ENCODE assay signal across 1 cellular context in the genomic region with DNA sequence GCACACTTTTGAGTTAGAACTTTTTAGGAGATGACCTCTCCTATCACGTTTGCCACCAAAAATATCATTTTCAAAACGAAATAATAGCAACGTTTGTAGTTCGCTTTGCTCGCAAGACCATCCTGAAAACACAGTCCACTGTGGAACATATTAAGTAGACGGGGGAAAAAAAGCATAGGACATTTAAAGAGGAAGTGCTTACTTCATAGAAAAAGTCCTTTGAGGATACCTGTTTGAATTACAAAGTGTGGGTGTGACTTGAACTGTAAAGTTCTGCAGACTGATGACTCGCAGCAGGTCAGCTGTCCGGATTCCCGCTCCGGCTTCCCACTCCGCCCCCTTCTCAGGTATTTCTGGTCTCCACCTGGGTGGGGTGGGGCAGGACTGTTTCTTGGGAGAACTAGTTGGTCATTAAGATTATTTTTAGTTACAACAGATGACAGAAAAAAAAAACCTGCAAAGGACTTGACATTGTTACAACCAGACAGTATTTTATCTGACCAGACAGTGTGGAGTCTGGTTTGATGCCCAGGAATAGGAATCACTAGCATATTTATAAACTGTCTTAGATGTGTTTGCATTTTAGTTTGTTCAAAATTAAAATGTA.
TF ChIP-seq lines count a peak whose summit lies in the region.

No MANE protein-coding gene starts in this region.

TF ChIP-seq in GM23338, 12 proteins besides CTCF, POLR2A, EP300 and RAD21 (continued from another document):
- TF ChIP-seq, protein P1, sequence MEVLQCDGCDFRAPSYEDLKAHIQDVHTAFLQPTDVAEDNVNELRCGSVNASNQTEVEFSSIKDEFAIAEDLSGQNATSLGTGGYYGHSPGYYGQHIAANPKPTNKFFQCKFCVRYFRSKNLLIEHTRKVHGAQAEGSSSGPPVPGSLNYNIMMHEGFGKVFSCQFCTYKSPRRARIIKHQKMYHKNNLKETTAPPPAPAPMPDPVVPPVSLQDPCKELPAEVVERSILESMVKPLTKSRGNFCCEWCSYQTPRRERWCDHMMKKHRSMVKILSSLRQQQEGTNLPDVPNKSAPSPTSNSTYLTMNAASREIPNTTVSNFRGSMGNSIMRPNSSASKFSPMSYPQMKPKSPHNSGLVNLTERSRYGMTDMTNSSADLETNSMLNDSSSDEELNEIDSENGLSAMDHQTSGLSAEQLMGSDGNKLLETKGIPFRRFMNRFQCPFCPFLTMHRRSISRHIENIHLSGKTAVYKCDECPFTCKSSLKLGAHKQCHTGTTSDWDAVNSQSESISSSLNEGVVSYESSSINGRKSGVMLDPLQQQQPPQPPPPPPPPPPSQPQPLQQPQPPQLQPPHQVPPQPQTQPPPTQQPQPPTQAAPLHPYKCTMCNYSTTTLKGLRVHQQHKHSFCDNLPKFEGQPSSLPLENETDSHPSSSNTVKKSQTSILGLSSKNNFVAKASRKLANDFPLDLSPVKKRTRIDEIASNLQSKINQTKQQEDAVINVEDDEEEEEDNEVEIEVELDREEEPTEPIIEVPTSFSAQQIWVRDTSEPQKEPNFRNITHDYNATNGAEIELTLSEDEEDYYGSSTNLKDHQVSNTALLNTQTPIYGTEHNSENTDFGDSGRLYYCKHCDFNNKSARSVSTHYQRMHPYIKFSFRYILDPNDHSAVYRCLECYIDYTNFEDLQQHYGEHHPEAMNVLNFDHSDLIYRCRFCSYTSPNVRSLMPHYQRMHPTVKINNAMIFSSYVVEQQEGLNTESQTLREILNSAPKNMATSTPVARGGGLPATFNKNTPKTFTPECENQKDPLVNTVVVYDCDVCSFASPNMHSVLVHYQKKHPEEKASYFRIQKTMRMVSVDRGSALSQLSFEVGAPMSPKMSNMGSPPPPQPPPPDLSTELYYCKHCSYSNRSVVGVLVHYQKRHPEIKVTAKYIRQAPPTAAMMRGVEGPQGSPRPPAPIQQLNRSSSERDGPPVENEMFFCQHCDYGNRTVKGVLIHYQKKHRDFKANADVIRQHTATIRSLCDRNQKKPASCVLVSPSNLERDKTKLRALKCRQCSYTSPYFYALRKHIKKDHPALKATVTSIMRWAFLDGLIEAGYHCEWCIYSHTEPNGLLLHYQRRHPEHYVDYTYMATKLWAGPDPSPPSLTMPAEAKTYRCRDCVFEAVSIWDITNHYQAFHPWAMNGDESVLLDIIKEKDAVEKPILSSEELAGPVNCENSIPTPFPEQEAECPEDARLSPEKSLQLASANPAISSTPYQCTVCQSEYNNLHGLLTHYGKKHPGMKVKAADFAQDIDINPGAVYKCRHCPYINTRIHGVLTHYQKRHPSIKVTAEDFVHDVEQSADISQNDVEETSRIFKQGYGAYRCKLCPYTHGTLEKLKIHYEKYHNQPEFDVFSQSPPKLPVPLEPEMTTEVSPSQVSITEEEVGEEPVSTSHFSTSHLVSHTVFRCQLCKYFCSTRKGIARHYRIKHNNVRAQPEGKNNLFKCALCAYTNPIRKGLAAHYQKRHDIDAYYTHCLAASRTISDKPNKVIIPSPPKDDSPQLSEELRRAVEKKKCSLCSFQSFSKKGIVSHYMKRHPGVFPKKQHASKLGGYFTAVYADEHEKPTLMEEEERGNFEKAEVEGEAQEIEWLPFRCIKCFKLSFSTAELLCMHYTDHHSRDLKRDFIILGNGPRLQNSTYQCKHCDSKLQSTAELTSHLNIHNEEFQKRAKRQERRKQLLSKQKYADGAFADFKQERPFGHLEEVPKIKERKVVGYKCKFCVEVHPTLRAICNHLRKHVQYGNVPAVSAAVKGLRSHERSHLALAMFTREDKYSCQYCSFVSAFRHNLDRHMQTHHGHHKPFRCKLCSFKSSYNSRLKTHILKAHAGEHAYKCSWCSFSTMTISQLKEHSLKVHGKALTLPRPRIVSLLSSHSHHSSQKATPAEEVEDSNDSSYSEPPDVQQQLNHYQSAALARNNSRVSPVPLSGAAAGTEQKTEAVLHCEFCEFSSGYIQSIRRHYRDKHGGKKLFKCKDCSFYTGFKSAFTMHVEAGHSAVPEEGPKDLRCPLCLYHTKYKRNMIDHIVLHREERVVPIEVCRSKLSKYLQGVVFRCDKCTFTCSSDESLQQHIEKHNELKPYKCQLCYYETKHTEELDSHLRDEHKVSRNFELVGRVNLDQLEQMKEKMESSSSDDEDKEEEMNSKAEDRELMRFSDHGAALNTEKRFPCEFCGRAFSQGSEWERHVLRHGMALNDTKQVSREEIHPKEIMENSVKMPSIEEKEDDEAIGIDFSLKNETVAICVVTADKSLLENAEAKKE (CRISPR knock-in tag; IDR thresholded peaks at IDR 0.05): no peak
- no peak for TF ChIP-seq ETS1 (IDR thresholded peaks at IDR 0.05)
- no peak for TF ChIP-seq STAT1 (IDR thresholded peaks at IDR 0.05; ENCODE audit: unreplicated experiment)
- TF ChIP-seq EZH2phosphoT487 (IDR thresholded peaks at IDR 0.05; ENCODE audit: unreplicated experiment): no peak
- TF ChIP-seq, protein P2, sequence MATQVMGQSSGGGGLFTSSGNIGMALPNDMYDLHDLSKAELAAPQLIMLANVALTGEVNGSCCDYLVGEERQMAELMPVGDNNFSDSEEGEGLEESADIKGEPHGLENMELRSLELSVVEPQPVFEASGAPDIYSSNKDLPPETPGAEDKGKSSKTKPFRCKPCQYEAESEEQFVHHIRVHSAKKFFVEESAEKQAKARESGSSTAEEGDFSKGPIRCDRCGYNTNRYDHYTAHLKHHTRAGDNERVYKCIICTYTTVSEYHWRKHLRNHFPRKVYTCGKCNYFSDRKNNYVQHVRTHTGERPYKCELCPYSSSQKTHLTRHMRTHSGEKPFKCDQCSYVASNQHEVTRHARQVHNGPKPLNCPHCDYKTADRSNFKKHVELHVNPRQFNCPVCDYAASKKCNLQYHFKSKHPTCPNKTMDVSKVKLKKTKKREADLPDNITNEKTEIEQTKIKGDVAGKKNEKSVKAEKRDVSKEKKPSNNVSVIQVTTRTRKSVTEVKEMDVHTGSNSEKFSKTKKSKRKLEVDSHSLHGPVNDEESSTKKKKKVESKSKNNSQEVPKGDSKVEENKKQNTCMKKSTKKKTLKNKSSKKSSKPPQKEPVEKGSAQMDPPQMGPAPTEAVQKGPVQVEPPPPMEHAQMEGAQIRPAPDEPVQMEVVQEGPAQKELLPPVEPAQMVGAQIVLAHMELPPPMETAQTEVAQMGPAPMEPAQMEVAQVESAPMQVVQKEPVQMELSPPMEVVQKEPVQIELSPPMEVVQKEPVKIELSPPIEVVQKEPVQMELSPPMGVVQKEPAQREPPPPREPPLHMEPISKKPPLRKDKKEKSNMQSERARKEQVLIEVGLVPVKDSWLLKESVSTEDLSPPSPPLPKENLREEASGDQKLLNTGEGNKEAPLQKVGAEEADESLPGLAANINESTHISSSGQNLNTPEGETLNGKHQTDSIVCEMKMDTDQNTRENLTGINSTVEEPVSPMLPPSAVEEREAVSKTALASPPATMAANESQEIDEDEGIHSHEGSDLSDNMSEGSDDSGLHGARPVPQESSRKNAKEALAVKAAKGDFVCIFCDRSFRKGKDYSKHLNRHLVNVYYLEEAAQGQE (IDR thresholded peaks at IDR 0.05; ENCODE audit: unreplicated experiment): no peak
- TF ChIP-seq EZH2 (IDR thresholded peaks at IDR 0.05; ENCODE audit: low read depth, unreplicated experiment): no peak
- no peak for TF ChIP-seq ZNF331 (CRISPR knock-in tag; IDR thresholded peaks at IDR 0.05; ENCODE audit: low read depth)
- TF ChIP-seq POLR2AphosphoS5 (IDR thresholded peaks at IDR 0.05; ENCODE audit: low read depth): no peak
